ENCODE assay signal across 24 cellular contexts in genomic region chr22:45314789-45315188, GRCh38. TPM values are rescaled to one million over a fixed set of nuclear protein-coding genes. Genes with fewer than 3 reads are reported as not detected.
DNase-seq lines count a peak whose midpoint lies in the region; ATAC-seq and TF ChIP-seq lines count a peak whose summit lies in the region.
"Had no signal": no experiment of that assay in that cellular context is flagged by ENCODE, and none has a peak within 500 bp of the region (broad histone marks: within the 10 kb centered on the region; RNA-seq: fewer than 3 reads in every experiment).

No MANE protein-coding gene starts in this region.

- peak overlapping the region; percentile 28 for H3K4me2 ChIP-seq in Loucy (ENCODE audit: low read depth, low read length, poor library complexity, severe bottlenecking)

- H3K79me2 ChIP-seq in Loucy (ENCODE audit: insufficient read depth, low read length) = peaks cover 72% of the 10 kb centered on the region

- no peaks in the 10 kb centered on the region for H3K27me3 Mint-ChIP-seq in activated naive CD4-positive, alpha-beta T cell treated with anti-CD3 and anti-CD28 coated beads, Interleukin-2, amount 50 U/mL, for 24 hours
- H3K27me3 Mint-ChIP-seq: activated naive CD8-positive, alpha-beta T cell treated with anti-CD3 and anti-CD28 coated beads, Interleukin-2, amount 10 ng/mL, durations not matched to agents 7 days and 5 days had no signal

- DNase-seq in activated naive CD4-positive, alpha-beta T cell treated with anti-CD3 and anti-CD28 coated beads, Interleukin-2, amount 50 U/mL, for 16 hours = no peak
- no peak for DNase-seq in body of pancreas
- DNase-seq in stimulated activated effector memory CD8-positive, alpha-beta T cell treated with anti-CD3 and anti-CD28 coated beads, Interleukin-12 subunit alpha, Interleukin-12 subunit beta, amount 100 ng/mL, for 72 hours (ENCODE audit: low spot score in 2 of 2) = no peak
- DNase-seq in dedifferentiated amniotic fluid mesenchymal stem cell (ENCODE audit: extremely low spot score) = no peak
- DNase-seq in 8988T = no peak
- DNase-seq in OCI-M2 (lab: John Stamatoyannopoulos, UW; ENCODE audit: unreplicated experiment) = no peak
- DNase-seq: activated CD8-positive, alpha-beta memory T cell treated with anti-CD3 and anti-CD28 coated beads, Interleukin-2, amount 50 U/mL, for 48 hours; activated naive CD8-positive, alpha-beta T cell treated with anti-CD3 and anti-CD28 coated beads, Interleukin-2, amount 10 ng/mL, durations not matched to agents 7 days and 5 days; brain microvascular endothelial cell; CD8-positive, alpha-beta T cell; kidney glomerular epithelial cell; mesenchymal stem cell; MG63; NCI-H226; small intestine; stimulated activated CD4-positive, alpha-beta T cell treated with anti-CD3 and anti-CD28 coated beads, Interleukin-4, amount 100 ng/mL, for 24 hours; SW 1271 had no signal

- H3K4me3 Mint-ChIP-seq in activated naive CD4-positive, alpha-beta T cell treated with anti-CD3 and anti-CD28 coated beads, Interleukin-2, amount 50 U/mL, for 24 hours = no peak overlapping the region
- H3K4me3 Mint-ChIP-seq in stimulated activated effector memory CD8-positive, alpha-beta T cell treated with anti-CD3 and anti-CD28 coated beads, Interleukin-12 subunit alpha, Interleukin-12 subunit beta, amount 100 ng/mL, for 72 hours = no peak overlapping the region
- H3K4me3 Mint-ChIP-seq: activated naive CD8-positive, alpha-beta T cell treated with anti-CD3 and anti-CD28 coated beads, Interleukin-2, amount 10 ng/mL, durations not matched to agents 7 days and 5 days; CD8-positive, alpha-beta T cell had no signal

- H3K27ac ChIP-seq in body of pancreas = peak overlapping the region; percentile 21 to 64 (median 42)
- H3K27ac ChIP-seq: brain microvascular endothelial cell had no signal

- H3F3A ChIP-seq in Loucy (ENCODE audit: low read depth) = no peaks in the 10 kb centered on the region

- peaks cover 40% of the 10 kb centered on the region for H4K20me1 ChIP-seq in Loucy (ENCODE audit: insufficient read depth, low read length, poor library complexity, severe bottlenecking)

- TF ChIP-seq POLR2A in body of pancreas (IDR thresholded peaks at IDR 0.05) = no peak

- H3K9me3 Mint-ChIP-seq in activated naive CD4-positive, alpha-beta T cell treated with anti-CD3 and anti-CD28 coated beads, Interleukin-2, amount 50 U/mL, for 24 hours = no peaks in the 10 kb centered on the region
- no peaks in the 10 kb centered on the region for H3K9me3 Mint-ChIP-seq in stimulated activated effector memory CD8-positive, alpha-beta T cell treated with anti-CD3 and anti-CD28 coated beads, Interleukin-12 subunit alpha, Interleukin-12 subunit beta, amount 100 ng/mL, for 72 hours
- H3K9me3 Mint-ChIP-seq: activated naive CD8-positive, alpha-beta T cell treated with anti-CD3 and anti-CD28 coated beads, Interleukin-2, amount 10 ng/mL, durations not matched to agents 7 days and 5 days; CD8-positive, alpha-beta T cell; nephron had no signal

- H3K36me3 ChIP-seq in Loucy (ENCODE audit: insufficient read depth, low read length) = no peaks in the 10 kb centered on the region
- no peaks in the 10 kb centered on the region for H3K36me3 ChIP-seq in body of pancreas (replicated peaks in 1 of 2; ENCODE audit: insufficient read depth in 1 of 2, low read depth in 2 of 2)
- H3K36me3 ChIP-seq: brain microvascular endothelial cell, MG63 had no signal

- WGBS in body of pancreas, 2 donors = 36 to 37% methylated on average over 6 of the region's 6 CpGs

- H3K9me3 ChIP-seq in Loucy (ENCODE audit: insufficient read depth, low read depth, low read length) (no peaks in the 10 kb centered on the region), body of pancreas (no peaks in the 10 kb centered on the region)
- H3K9me3 ChIP-seq: MG63 had no signal

- peak overlapping the region; percentile 76 for H3K27ac Mint-ChIP-seq in activated naive CD4-positive, alpha-beta T cell treated with anti-CD3 and anti-CD28 coated beads, Interleukin-2, amount 50 U/mL, for 24 hours
- peak overlapping the region; percentile 67 for H3K27ac Mint-ChIP-seq in stimulated activated effector memory CD8-positive, alpha-beta T cell treated with anti-CD3 and anti-CD28 coated beads, Interleukin-12 subunit alpha, Interleukin-12 subunit beta, amount 100 ng/mL, for 72 hours
- H3K27ac Mint-ChIP-seq: activated naive CD8-positive, alpha-beta T cell treated with anti-CD3 and anti-CD28 coated beads, Interleukin-2, amount 10 ng/mL, durations not matched to agents 7 days and 5 days had no signal

- H3K4me1 ChIP-seq in Loucy (ENCODE audit: insufficient read depth, low read length, poor library complexity, severe bottlenecking) (peaks cover 49% of the 10 kb centered on the region), body of pancreas (peaks cover 31% of the 10 kb centered on the region)

- H3K4me1 Mint-ChIP-seq in activated naive CD4-positive, alpha-beta T cell treated with anti-CD3 and anti-CD28 coated beads, Interleukin-2, amount 50 U/mL, for 24 hours = peaks cover 89% of the 10 kb centered on the region
- peaks cover 74% of the 10 kb centered on the region for H3K4me1 Mint-ChIP-seq in stimulated activated effector memory CD8-positive, alpha-beta T cell treated with anti-CD3 and anti-CD28 coated beads, Interleukin-12 subunit alpha, Interleukin-12 subunit beta, amount 100 ng/mL, for 72 hours

- intact Hi-C loops in body of pancreas (cut with DNase I) = no loop called here

- peaks cover 9% of the 10 kb centered on the region for H3K36me3 Mint-ChIP-seq in activated naive CD4-positive, alpha-beta T cell treated with anti-CD3 and anti-CD28 coated beads, Interleukin-2, amount 50 U/mL, for 24 hours
- peaks cover 33% of the 10 kb centered on the region for H3K36me3 Mint-ChIP-seq in stimulated activated effector memory CD8-positive, alpha-beta T cell treated with anti-CD3 and anti-CD28 coated beads, Interleukin-12 subunit alpha, Interleukin-12 subunit beta, amount 100 ng/mL, for 72 hours

- H3K27me3 ChIP-seq in Loucy (ENCODE audit: insufficient read depth, low read length, poor library complexity, severe bottlenecking) (no peaks in the 10 kb centered on the region), body of pancreas (no peaks in the 10 kb centered on the region)
- H3K27me3 ChIP-seq: brain microvascular endothelial cell, MG63 had no signal

- H3K9ac ChIP-seq in Loucy (ENCODE audit: low read depth, low read length, poor library complexity, severe bottlenecking) = no peak overlapping the region

- H3K4me3 ChIP-seq in Loucy (ENCODE audit: low read length, poor library complexity, severe bottlenecking) (no peak overlapping the region), body of pancreas (no peak overlapping the region)
- H3K4me3 ChIP-seq: coronary artery, MG63 had no signal

- H2AFZ ChIP-seq in Loucy (ENCODE audit: low read length) = no peak overlapping the region

- H3K9me2 ChIP-seq in Loucy (replicated peaks; ENCODE audit: low read depth, low read length) = no peaks in the 10 kb centered on the region

- ATAC-seq in body of pancreas = no peak
- no peak for ATAC-seq in stimulated activated effector memory CD8-positive, alpha-beta T cell treated with anti-CD3 and anti-CD28 coated beads, Interleukin-12 subunit alpha, Interleukin-12 subunit beta, amount 100 ng/mL, for 72 hours
- ATAC-seq: CD8-positive, alpha-beta T cell had no signal

- TF ChIP-seq CTCF in Loucy (conservative IDR thresholded peaks at IDR 0.05; ENCODE audit: low read length) (no peak), body of pancreas (IDR thresholded peaks at IDR 0.05) (no peak)

RNA-seq across cellular contexts. Expression of gene FAM118A, which starts 5.1 kb away (rescaled TPM):
- total RNA-seq in body of pancreas = 100 to 1,000 TPM in 1 of 2 donors, 10 to 100 TPM in 1; 13.0 to 149 TPM

RNA-seq across cellular contexts. Expression of gene UPK3A, which starts 30.0 kb away (rescaled TPM):
- not detected for total RNA-seq in body of pancreas
- total RNA-seq: activated naive CD8-positive, alpha-beta T cell treated with anti-CD3 and anti-CD28 coated beads, Interleukin-2, amount 10 ng/mL, durations not matched to agents 7 days and 5 days; CD8-positive, alpha-beta T cell; Daoy; endothelial cell of umbilical vein; subcutaneous adipose tissue had no signal
